ENCODE assay signal across 33 cellular contexts in the genomic region with DNA sequence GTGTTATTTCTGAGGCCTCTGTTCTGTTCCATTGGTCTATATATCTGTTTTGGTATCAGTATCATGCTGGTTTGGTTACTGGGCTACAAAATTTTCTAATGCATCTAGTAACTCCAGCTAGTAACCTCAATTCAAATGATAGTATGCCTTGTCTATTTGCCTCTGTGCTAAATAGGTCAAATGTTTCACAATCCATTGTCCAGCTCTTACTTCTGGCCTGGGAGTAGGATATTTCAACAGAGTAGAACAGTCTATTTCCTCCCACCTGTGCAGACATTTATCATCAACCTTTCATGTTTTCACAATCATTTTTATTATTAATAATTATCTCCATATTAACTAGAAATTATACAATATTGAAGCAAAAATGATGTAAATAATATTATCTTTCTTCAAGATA.
"Had no signal": no experiment of that assay in that cellular context is flagged by ENCODE, and none has a peak within 500 bp of the region (broad histone marks: within the 10 kb centered on the region; RNA-seq: fewer than 3 reads in every experiment).

No MANE protein-coding gene starts in this region.

- H3K9me3 Mint-ChIP-seq: activated B cell treated with CpG ODN at 0.5 μM for 24 hours; activated naive CD4-positive, alpha-beta T cell treated with anti-CD3 and anti-CD28 coated beads for 36 hours; activated naive CD4-positive, alpha-beta T cell treated with anti-CD3 and anti-CD28 coated beads, Interleukin-2, amount 50 U/mL, for 24 hours; activated naive CD8-positive, alpha-beta T cell treated with anti-CD3 and anti-CD28 coated beads, Interleukin-2, amount 50 U/mL, for 24 hours; brain had no signal

- H3K36me3 ChIP-seq: adrenal gland, ascending aorta, breast epithelium, cardiac muscle cell, colonic mucosa, esophagus squamous epithelium, WERI-Rb-1 had no signal

- H3K36me3 Mint-ChIP-seq: activated naive CD8-positive, alpha-beta T cell treated with anti-CD3 and anti-CD28 coated beads for 36 hours; brain had no signal

- H3K4me3 ChIP-seq: adrenal gland, ascending aorta, breast epithelium, cardiac muscle cell, colonic mucosa, esophagus squamous epithelium had no signal

- ATAC-seq: activated CD8-positive, alpha-beta memory T cell treated with anti-CD3 and anti-CD28 coated beads, Interleukin-2, amount 10 ng/mL, durations not matched to agents 7 days and 5 days; activated CD8-positive, alpha-beta T cell treated with anti-CD3 and anti-CD28 coated beads, Interleukin-2, amount 10 ng/mL, durations not matched to agents 7 days and 5 days; activated naive CD8-positive, alpha-beta T cell treated with anti-CD3 and anti-CD28 coated beads, Interleukin-2, amount 50 U/mL, for 24 hours; T-helper 17 cell had no signal

- H3K27ac Mint-ChIP-seq: activated B cell treated with CpG ODN at 0.5 μM for 24 hours; activated CD8-positive, alpha-beta memory T cell treated with anti-CD3 and anti-CD28 coated beads, Interleukin-2, amount 10 ng/mL, durations not matched to agents 7 days and 5 days; activated CD8-positive, alpha-beta T cell treated with anti-CD3 and anti-CD28 coated beads, Interleukin-2, amount 10 ng/mL, durations not matched to agents 7 days and 5 days; activated naive CD4-positive, alpha-beta T cell treated with anti-CD3 and anti-CD28 coated beads for 36 hours; activated naive CD4-positive, alpha-beta T cell treated with anti-CD3 and anti-CD28 coated beads, Interleukin-2, amount 50 U/mL, for 24 hours; activated naive CD8-positive, alpha-beta T cell treated with anti-CD3 and anti-CD28 coated beads for 36 hours; activated naive CD8-positive, alpha-beta T cell treated with anti-CD3 and anti-CD28 coated beads, Interleukin-2, amount 50 U/mL, for 24 hours; brain; T-helper 17 cell; T-helper 2 cell treated with Interferon-gamma antibody and Interleukin-4, amounts not matched to agents 5 μg/mL and 100 μg/mL, for 36 hours had no signal

- H3K4me3 Mint-ChIP-seq: activated B cell treated with CpG ODN at 0.5 μM for 24 hours; activated CD8-positive, alpha-beta memory T cell treated with anti-CD3 and anti-CD28 coated beads, Interleukin-2, amount 10 ng/mL, durations not matched to agents 7 days and 5 days; activated CD8-positive, alpha-beta T cell treated with anti-CD3 and anti-CD28 coated beads, Interleukin-2, amount 10 ng/mL, durations not matched to agents 7 days and 5 days; activated naive CD4-positive, alpha-beta T cell treated with anti-CD3 and anti-CD28 coated beads for 36 hours; activated naive CD4-positive, alpha-beta T cell treated with anti-CD3 and anti-CD28 coated beads, Interleukin-2, amount 50 U/mL, for 24 hours; activated naive CD8-positive, alpha-beta T cell treated with anti-CD3 and anti-CD28 coated beads for 36 hours; activated naive CD8-positive, alpha-beta T cell treated with anti-CD3 and anti-CD28 coated beads, Interleukin-2, amount 50 U/mL, for 24 hours; brain; T-helper 17 cell; T-helper 2 cell treated with Interferon-gamma antibody and Interleukin-4, amounts not matched to agents 5 μg/mL and 100 μg/mL, for 36 hours had no signal

- DNase-seq: activated B cell treated with CpG ODN at 0.5 μM for 24 hours; activated CD4-positive, alpha-beta T cell treated with anti-CD3 and anti-CD28 coated beads for 48 hours; activated CD4-positive, alpha-beta T cell treated with anti-CD3 and anti-CD28 coated beads, Interleukin-2, amount 50 U/mL, for 1 hour; activated CD4-positive, alpha-beta T cell treated with anti-CD3 and anti-CD28 coated beads, Interleukin-2, amount 50 U/mL, for 48 hours; activated CD8-positive, alpha-beta memory T cell treated with anti-CD3 and anti-CD28 coated beads, Interleukin-2, amount 10 ng/mL, durations not matched to agents 7 days and 5 days; activated CD8-positive, alpha-beta memory T cell treated with anti-CD3 and anti-CD28 coated beads, Interleukin-2, amount 50 U/mL, for 4 hours; activated CD8-positive, alpha-beta T cell treated with anti-CD3 and anti-CD28 coated beads, Interleukin-2, amount 10 ng/mL, durations not matched to agents 7 days and 5 days; activated effector memory CD4-positive, alpha-beta T cell treated with Interleukin-2 at 50 U/mL for 16 hours; activated gamma-delta T cell treated with Interleukin-2 at 50 U/mL for 16 hours; activated naive CD4-positive, alpha-beta T cell treated with anti-CD3 and anti-CD28 coated beads for 36 hours; activated naive CD8-positive, alpha-beta T cell treated with anti-CD3 and anti-CD28 coated beads for 36 hours; activated naive CD8-positive, alpha-beta T cell treated with anti-CD3 and anti-CD28 coated beads, Interleukin-2, amount 50 U/mL, for 24 hours; activated T-cell treated with anti-CD3 and anti-CD28 coated beads, Interleukin-2, amount 50 U/mL, for 1 hour; activated T-cell treated with anti-CD3 and anti-CD28 coated beads, Interleukin-2, amount 50 U/mL, for 48 hours; adrenal gland; central memory CD4-positive, alpha-beta T cell; cerebellar nuclear complex; colonic mucosa; effector CD8-positive, alpha-beta T cell; esophagus squamous epithelium; foreskin melanocyte; head of caudate nucleus; T-helper 1 cell; T-helper 17 cell; T1000; WERI-Rb-1 had no signal

- H3K27me3 ChIP-seq: adrenal gland, ascending aorta, breast epithelium, cardiac muscle cell, colonic mucosa, esophagus squamous epithelium had no signal

- H3K9me3 ChIP-seq: adrenal gland, ascending aorta, breast epithelium, colonic mucosa, esophagus squamous epithelium had no signal

- H3K27ac ChIP-seq: adrenal gland, ascending aorta, breast epithelium, cardiac muscle cell, colonic mucosa, epithelial cell of prostate, esophagus squamous epithelium, WERI-Rb-1 had no signal

- H3K4me1 ChIP-seq: adrenal gland, ascending aorta, breast epithelium, colonic mucosa had no signal

- H3K27me3 Mint-ChIP-seq: activated CD8-positive, alpha-beta memory T cell treated with anti-CD3 and anti-CD28 coated beads, Interleukin-2, amount 10 ng/mL, durations not matched to agents 7 days and 5 days; activated naive CD4-positive, alpha-beta T cell treated with anti-CD3 and anti-CD28 coated beads, Interleukin-2, amount 50 U/mL, for 24 hours; T-helper 17 cell had no signal

- H3K4me1 Mint-ChIP-seq: activated B cell treated with CpG ODN at 0.5 μM for 24 hours, brain had no signal
